Comparison of ENCODE assay signal across 10 cellular contexts in the genomic region with DNA sequence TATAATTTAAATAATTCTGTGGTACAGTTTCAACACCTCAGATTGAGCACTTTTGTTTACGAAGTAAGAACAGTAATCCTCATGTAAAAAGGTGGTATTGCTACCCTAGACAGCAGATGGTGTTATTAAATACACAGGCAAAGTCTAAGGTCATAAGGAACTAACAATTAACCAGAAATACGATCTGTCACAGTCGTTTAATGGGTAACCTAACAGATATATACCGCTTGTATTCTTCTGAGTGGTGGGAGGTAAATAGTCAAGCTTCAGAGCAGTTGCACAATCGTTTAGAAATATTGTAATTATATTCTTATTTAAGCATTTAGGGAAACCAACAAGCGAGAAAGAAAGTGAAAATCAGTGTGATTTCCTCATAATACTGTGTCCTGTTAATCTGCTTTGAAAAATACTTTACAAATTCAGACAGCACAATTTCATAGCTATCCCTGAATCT. TPM values are rescaled to one million over a fixed set of nuclear protein-coding genes. Genes with fewer than 3 reads are reported as not detected.
DNase-seq lines count a peak whose midpoint lies in the region; ATAC-seq and TF ChIP-seq lines count a peak whose summit lies in the region.
"Had no signal": no experiment of that assay in that cellular context is flagged by ENCODE, and none has a peak within 500 bp of the region (broad histone marks: within the 10 kb centered on the region; RNA-seq: fewer than 3 reads in every experiment).

No MANE protein-coding gene starts in this region.

- peak overlapping the region; percentile 64 for H3K4me3 Mint-ChIP-seq in HFFc6
- H3K4me3 Mint-ChIP-seq in dendritic cell treated with granulocyte-macrophage colony-stimulating factor and Interleukin-4, amounts not matched to agents 40 ng/mL and 50 ng/mL, for 4 days = no peak overlapping the region
- no peak overlapping the region for H3K4me3 Mint-ChIP-seq in progenitor cell of endocrine pancreas (ENCODE audit: low read depth)
- H3K4me3 Mint-ChIP-seq: activated CD4-positive, alpha-beta T cell treated with anti-CD3 and anti-CD28 coated beads for 36 hours; IgD-negative memory B cell had no signal

- H3K27ac Mint-ChIP-seq in HFFc6 (peak overlapping the region; percentile 95), progenitor cell of endocrine pancreas (peak overlapping the region; percentile 90)
- H3K27ac Mint-ChIP-seq in dendritic cell treated with granulocyte-macrophage colony-stimulating factor and Interleukin-4, amounts not matched to agents 40 ng/mL and 50 ng/mL, for 4 days = peak overlapping the region; percentile 88
- H3K27ac Mint-ChIP-seq: activated CD4-positive, alpha-beta T cell treated with anti-CD3 and anti-CD28 coated beads for 36 hours; IgD-negative memory B cell had no signal

- H3K9me3 Mint-ChIP-seq in HFFc6 (no peaks in the 10 kb centered on the region), progenitor cell of endocrine pancreas (ENCODE audit: low read depth) (no peaks in the 10 kb centered on the region)
- no peaks in the 10 kb centered on the region for H3K9me3 Mint-ChIP-seq in dendritic cell treated with granulocyte-macrophage colony-stimulating factor and Interleukin-4, amounts not matched to agents 40 ng/mL and 50 ng/mL, for 4 days
- H3K9me3 Mint-ChIP-seq: IgD-negative memory B cell had no signal

- H3K4me1 Mint-ChIP-seq in HFFc6 (ENCODE audit: low read depth) (peaks cover 76% of the 10 kb centered on the region), progenitor cell of endocrine pancreas (ENCODE audit: low read depth) (peaks cover 76% of the 10 kb centered on the region)
- H3K4me1 Mint-ChIP-seq in dendritic cell treated with granulocyte-macrophage colony-stimulating factor and Interleukin-4, amounts not matched to agents 40 ng/mL and 50 ng/mL, for 4 days (ENCODE audit: low read depth) = peaks cover 38% of the 10 kb centered on the region

- no peak for DNase-seq in HFFc6
- peak; percentile 65 for DNase-seq in NCI-H446 treated with DMSO at 0.1 percent for 48 hours (lab: John Stamatoyannopoulos, UW)
- no peak for DNase-seq in progenitor cell of endocrine pancreas (ENCODE audit: low spot score, unreplicated experiment)
- no peak for DNase-seq in activated T-cell treated with anti-CD3 and anti-CD28 coated beads for 4 hours
- DNase-seq in posterior vena cava (ENCODE audit: low spot score) = no peak
- DNase-seq: activated CD4-positive, alpha-beta T cell treated with anti-CD3 and anti-CD28 coated beads for 36 hours had no signal

- no peaks in the 10 kb centered on the region for H3K36me3 Mint-ChIP-seq in HFFc6 (ENCODE audit: low read depth)
- no peaks in the 10 kb centered on the region for H3K36me3 Mint-ChIP-seq in dendritic cell treated with granulocyte-macrophage colony-stimulating factor and Interleukin-4, amounts not matched to agents 40 ng/mL and 50 ng/mL, for 4 days (ENCODE audit: low read depth)
- no peaks in the 10 kb centered on the region for H3K36me3 Mint-ChIP-seq in progenitor cell of endocrine pancreas (ENCODE audit: insufficient read depth)

- TF ChIP-seq CTCF in HFFc6 (IDR thresholded peaks at IDR 0.05) (no peak), progenitor cell of endocrine pancreas (IDR thresholded peaks at IDR 0.05; ENCODE audit: unreplicated experiment) (no peak)

- no peak for ATAC-seq in HG02588 (IDR thresholded peaks at IDR 0.05; ENCODE audit: unreplicated experiment)
- no peak for ATAC-seq in HG03095 (IDR thresholded peaks at IDR 0.05; ENCODE audit: unreplicated experiment)
- ATAC-seq: activated CD4-positive, alpha-beta T cell treated with anti-CD3 and anti-CD28 coated beads for 36 hours had no signal

- H3K27me3 Mint-ChIP-seq in HFFc6 (ENCODE audit: insufficient read depth) (no peaks in the 10 kb centered on the region; the same call in 1 of the 2 replicates), progenitor cell of endocrine pancreas (no peaks in the 10 kb centered on the region)
- no peaks in the 10 kb centered on the region for H3K27me3 Mint-ChIP-seq in dendritic cell treated with granulocyte-macrophage colony-stimulating factor and Interleukin-4, amounts not matched to agents 40 ng/mL and 50 ng/mL, for 4 days
- H3K27me3 Mint-ChIP-seq: activated CD4-positive, alpha-beta T cell treated with anti-CD3 and anti-CD28 coated beads for 36 hours; IgD-negative memory B cell had no signal

- intact Hi-C loops in dendritic cell treated with granulocyte-macrophage colony-stimulating factor and Interleukin-4, amounts not matched to agents 40 ng/mL and 50 ng/mL, for 4 days (cut with micrococcal nuclease) = loop anchor here (2.0 kb wide), 1 partner anchor 37 kb away; no protein-coding TSS in a partner anchor
- intact Hi-C loops in posterior vena cava (cut with DNase I) = loop anchor here in 1 of 2 donors (10.0 kb wide), 1 partner anchor 365 kb away; no protein-coding TSS in a partner anchor

RNA-seq across cellular contexts. Expression of a gene that starts 9.8 kb away (rescaled TPM):
- total RNA-seq in HFFc6 (2021; fragmentation: NEBNext Ultra II Directional; extraction: Animal tissue kit (Norgen Biotek cat#: 25700)) = 10 to 100 TPM; 58.6 to 87.1 (median 73.2) TPM
- total RNA-seq in progenitor cell of endocrine pancreas (193 and 214 TPM in 2 replicates), posterior vena cava (10 to 100 TPM; 72.1 to 86.2 TPM)
